Comparison of ENCODE assay signal across 9 cellular contexts in genomic region chr19:5434970-5435641, GRCh38. TPM values are rescaled to one million over a fixed set of nuclear protein-coding genes. Genes with fewer than 3 reads are reported as not detected.
DNase-seq lines count a peak whose midpoint lies in the region; ATAC-seq, FAIRE-seq and TF ChIP-seq lines count a peak whose summit lies in the region.
"Had no signal": no experiment of that assay in that cellular context is flagged by ENCODE, and none has a peak within 500 bp of the region (broad histone marks: within the 10 kb centered on the region; RNA-seq: fewer than 3 reads in every experiment).

No MANE protein-coding gene starts in this region.

- TF ChIP-seq CTCF in astrocyte of the cerebellum (IDR thresholded peaks at IDR 0.05; ENCODE audit: low read depth, low read length, missing control alignments) (no peak), omental fat pad (IDR thresholded peaks at IDR 0.05) (no peak)

- H3K4me3 ChIP-seq in ACC112 (ENCODE audit: low read depth, low read length), result no peak overlapping the region
- no peak overlapping the region for H3K4me3 ChIP-seq in astrocyte of the cerebellum (ENCODE audit: low read depth, low read length)
- H3K4me3 ChIP-seq: pancreas had no signal

- peak; percentile 60 for DNase-seq in HTR-8/SVneo (ENCODE audit: insufficient read length, low spot score)
- peak; percentile 57 for DNase-seq in astrocyte of the cerebellum (ENCODE audit: low read depth)
- DNase-seq in omental fat pad (ENCODE audit: low spot score), result no peak
- DNase-seq in NCI-H2029 (lab: John Stamatoyannopoulos, UW), result no peak
- no peak for DNase-seq in NCI-H2196 treated with DMSO at 0.1 percent for 48 hours (lab: John Stamatoyannopoulos, UW; ENCODE audit: unreplicated experiment)
- DNase-seq: pancreas had no signal

- peak; percentile 26 for FAIRE-seq in HTR-8/SVneo (lab: Jason Lieb, UNC)
- FAIRE-seq: pancreas had no signal

- H3K4me1 ChIP-seq in ACC112 (ENCODE audit: control insufficient read depth, insufficient read depth, low read length, unreplicated experiment), result peaks cover 9% of the 10 kb centered on the region
- H3K4me1 ChIP-seq: pancreas had no signal

- no peaks in the 10 kb centered on the region for H3K79me2 ChIP-seq in ACC112 (ENCODE audit: control insufficient read depth, insufficient read depth, low read length, unreplicated experiment)

- H3K36me3 ChIP-seq in ACC112 (ENCODE audit: insufficient read depth, low read length), result no peaks in the 10 kb centered on the region
- H3K36me3 ChIP-seq: pancreas had no signal

- ATAC-seq in omental fat pad (ENCODE audit: low FRiP score) (peak; percentile 89), HG02970 (IDR thresholded peaks at IDR 0.05; ENCODE audit: low FRiP score, unreplicated experiment) (no peak), HG03045 (IDR thresholded peaks at IDR 0.05; ENCODE audit: unreplicated experiment) (no peak)

- in situ Hi-C loops in astrocyte of the cerebellum (cut with HindIII; ENCODE audit: low sequenced_read_pairs), result no loop called here

- H3K27ac ChIP-seq in ACC112 (ENCODE audit: low read depth, low read length), result peak overlapping the region; percentile 82
- H3K27ac ChIP-seq: pancreas had no signal

- no peaks in the 10 kb centered on the region for H3K27me3 ChIP-seq in ACC112 (ENCODE audit: insufficient read depth, low read length)
- H3K27me3 ChIP-seq: pancreas had no signal

- no peak overlapping the region for H2AFZ ChIP-seq in ACC112 (ENCODE audit: low read length, unreplicated experiment)

RNA-seq across cellular contexts. Expression of gene ZNRF4, which starts 20.1 kb away (rescaled TPM):
- not detected for total RNA-seq in omental fat pad
- total RNA-seq: pancreas had no signal

Comparison
In these comparisons a context has a peak if more than half of its experiments do, and no peak if none do; other contexts are left out.
1. DNase-seq: peak in HTR-8/SVneo (single experiment) and astrocyte of the cerebellum (single experiment); none in omental fat pad (single experiment), NCI-H2029 (single experiment) and NCI-H2196 treated with DMSO at 0.1 percent for 48 hours (single experiment).